Comparison of ENCODE assay signal across 14 cellular contexts in the genomic region with DNA sequence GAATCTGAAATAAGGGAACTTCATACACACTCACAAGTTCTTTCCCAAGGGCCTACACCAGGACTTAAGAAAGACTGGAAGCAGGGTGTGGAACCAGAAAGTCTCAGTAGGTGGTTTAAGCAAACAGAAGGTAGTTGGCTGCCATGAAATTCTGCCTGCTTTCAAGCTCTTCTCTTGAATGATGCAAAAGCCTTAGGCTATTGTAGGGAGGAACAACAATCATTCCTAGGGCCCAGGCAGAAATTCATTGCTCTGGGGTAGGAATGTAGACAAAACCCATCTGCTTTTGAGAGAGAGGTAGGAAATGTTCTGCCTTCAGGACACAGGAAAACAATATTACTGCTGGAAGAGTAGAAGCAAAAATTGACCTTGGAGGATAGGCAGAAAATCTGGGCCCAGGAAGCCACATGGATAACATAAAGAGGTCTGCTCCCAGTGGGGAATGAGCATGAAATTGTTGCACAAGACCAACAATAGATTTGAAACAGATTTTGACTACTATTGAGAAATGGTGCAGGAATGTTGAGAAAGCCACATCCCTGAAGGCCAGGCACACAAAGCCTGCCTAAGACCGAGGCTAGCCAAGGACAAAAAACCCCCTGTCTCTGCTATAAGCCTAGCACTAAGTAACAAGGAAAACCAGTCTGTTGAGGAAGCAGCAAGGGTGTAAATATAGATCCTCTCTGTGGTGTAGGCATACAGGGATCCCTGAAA. TPM values are rescaled to one million over a fixed set of nuclear protein-coding genes. Genes with fewer than 3 reads are reported as not detected.
DNase-seq lines count a peak whose midpoint lies in the region; ATAC-seq and TF ChIP-seq lines count a peak whose summit lies in the region.
"Had no signal": no experiment of that assay in that cellular context is flagged by ENCODE, and none has a peak within 500 bp of the region (broad histone marks: within the 10 kb centered on the region; RNA-seq: fewer than 3 reads in every experiment).

No MANE protein-coding gene starts in this region.

- peaks cover 0 to 44% of the 10 kb centered on the region in 2 donors for H3K36me3 ChIP-seq in left lung
- H3K36me3 ChIP-seq in hepatocyte (replicated peaks; ENCODE audit: insufficient read depth, low read depth): no peaks in the 10 kb centered on the region

- H3K4me2 ChIP-seq in hepatocyte: no peak overlapping the region
- H3K4me2 ChIP-seq: BLaER1 treated with 17β-estradiol and CSF1 and Interleukin-3, amounts not matched to agents 10 nM and 100 nM had no signal

- H3K4me1 ChIP-seq in left lung: no peaks in the 10 kb centered on the region
- H3K4me1 ChIP-seq in hepatocyte (ENCODE audit: insufficient read depth): no peaks in the 10 kb centered on the region
- H3K4me1 ChIP-seq: BLaER1 treated with 17β-estradiol and CSF1 and Interleukin-3, amounts not matched to agents 10 nM and 100 nM had no signal

- intact Hi-C loops in left lung (cut with DNase I): no loop called here

- TF ChIP-seq CTCF in AG09319 (IDR thresholded peaks at IDR 0.05; ENCODE audit: low read depth, low read length) (no peak), left lung (IDR thresholded peaks at IDR 0.05) (no peak), hepatocyte (IDR thresholded peaks at IDR 0.05; ENCODE audit: poor library complexity) (no peak)

- ATAC-seq in left lung: peak; percentile 24
- no peak for ATAC-seq in HG02642 (IDR thresholded peaks at IDR 0.05; ENCODE audit: poor library complexity, unreplicated experiment)

- H3K27me3 ChIP-seq in left lung (no peaks in the 10 kb centered on the region), hepatocyte (no peaks in the 10 kb centered on the region)
- H3K27me3 ChIP-seq: BLaER1 treated with 17β-estradiol and CSF1 and Interleukin-3, amounts not matched to agents 10 nM and 100 nM had no signal

- DNase-seq in AG09319 (ENCODE audit: extremely low read depth, low read depth) (peak; percentile 89), MV-4-11 (lab: John Stamatoyannopoulos, UW) (peak; percentile 70), dedifferentiated amniotic fluid mesenchymal stem cell (ENCODE audit: extremely low spot score) (peak; percentile 84), left lung (no peak), hepatocyte (ENCODE audit: low spot score) (no peak), cerebellar cortex (ENCODE audit: low spot score) (no peak)
- no peak for DNase-seq in central memory CD4-positive, alpha-beta T cell
- DNase-seq: activated CD4-positive, alpha-beta memory T cell treated with anti-CD3 and anti-CD28 coated beads for 36 hours; activated naive CD4-positive, alpha-beta T cell treated with anti-CD3 and anti-CD28 coated beads, Interleukin-2, amount 10 ng/mL, durations not matched to agents 7 days and 5 days; NCI-H1105 treated with DMSO at 0.1 percent for 48 hours; NCI-H774; stimulated activated CD4-positive, alpha-beta T cell treated with anti-CD3 and anti-CD28 coated beads, Interleukin-1b, Interleukin-23, amount 100 ng/mL, for 48 hours had no signal

- no peaks in the 10 kb centered on the region for H3K79me2 ChIP-seq in hepatocyte

- no peak overlapping the region for H2AFZ ChIP-seq in hepatocyte

- WGBS in hepatocyte (ENCODE audit: low lambda C conversion rate, missing lambda C conversion rate): 91% methylated on average over 1 of the region's 1 CpG

- peak overlapping the region in 1 of 2 donors; percentile 15 for H3K27ac ChIP-seq in left lung
- no peak overlapping the region for H3K27ac ChIP-seq in hepatocyte
- H3K27ac ChIP-seq: BLaER1 treated with 17β-estradiol and CSF1 and Interleukin-3, amounts not matched to agents 10 nM and 100 nM had no signal

- H3K4me3 ChIP-seq in left lung (no peak overlapping the region), hepatocyte (no peak overlapping the region)
- H3K4me3 ChIP-seq: BLaER1 treated with 17β-estradiol and CSF1 and Interleukin-3, amounts not matched to agents 10 nM and 100 nM had no signal

- no peaks in the 10 kb centered on the region for H4K20me1 ChIP-seq in hepatocyte (ENCODE audit: insufficient read depth, poor library complexity, severe bottlenecking)
- H4K20me1 ChIP-seq: BLaER1 treated with 17β-estradiol and CSF1 and Interleukin-3, amounts not matched to agents 10 nM and 100 nM had no signal

- H3K9me3 ChIP-seq in left lung (no peaks in the 10 kb centered on the region), hepatocyte (ENCODE audit: low read depth) (no peaks in the 10 kb centered on the region)

- H3K9me2 ChIP-seq in hepatocyte (replicated peaks; ENCODE audit: insufficient read depth): no peaks in the 10 kb centered on the region

RNA-seq across cellular contexts. Expression of a gene that starts 22.7 kb away (rescaled TPM):
- total RNA-seq in left lung (10 to 100 TPM; 71.9 to 85.9 TPM), hepatocyte (36.9 and 43.1 TPM in 2 replicates)
- polyA plus RNA-seq in hepatocyte: 31.2 and 31.5 TPM in 2 replicates

RNA-seq across cellular contexts. Expression of a gene that starts 24.3 kb away (rescaled TPM):
- total RNA-seq in left lung: 10 to 100 TPM; 26.2 to 26.7 TPM
- total RNA-seq in hepatocyte: 42.6 and 47.6 TPM in 2 replicates
- 38.1 and 44.2 TPM in 2 replicates for polyA plus RNA-seq in hepatocyte

Comparison
In these comparisons a context has a peak if more than half of its experiments do, and no peak if none do; other contexts are left out.
1. DNase-seq: peak in AG09319 (single experiment), MV-4-11 (single experiment) and dedifferentiated amniotic fluid mesenchymal stem cell (single experiment); none in left lung (0 of 2), hepatocyte (single experiment), central memory CD4-positive, alpha-beta T cell (single experiment) and cerebellar cortex (single experiment).